18 cellular contexts compared by ENCODE assay signal in genomic region chr19:44794610-44795009, GRCh38. TPM values are rescaled to one million over a fixed set of nuclear protein-coding genes. Genes with fewer than 3 reads are reported as not detected.
DNase-seq lines count a peak whose midpoint lies in the region; ATAC-seq and TF ChIP-seq lines count a peak whose summit lies in the region.
"Had no signal": no experiment of that assay in that cellular context is flagged by ENCODE, and none has a peak within 500 bp of the region (broad histone marks: within the 10 kb centered on the region; RNA-seq: fewer than 3 reads in every experiment).

No MANE protein-coding gene starts in this region.

- H3K9me3 Mint-ChIP-seq in nephron progenitor cell: no peaks in the 10 kb centered on the region
- H3K9me3 Mint-ChIP-seq: CD4-positive, alpha-beta memory T cell had no signal

- H3K27ac ChIP-seq in BLaER1 treated with 17β-estradiol and CSF1 and Interleukin-3, amounts not matched to agents 10 nM and 100 nM: peak overlapping the region in 3 of 11 experiments; percentile 5 to 48 (median 9); a peak in 3 of 22 replicates
- peak overlapping the region; percentile 100 for H3K27ac ChIP-seq in VCaP

- H3K36me3 Mint-ChIP-seq in nephron progenitor cell (ENCODE audit: low read depth): no peaks in the 10 kb centered on the region
- H3K36me3 Mint-ChIP-seq: CD4-positive, alpha-beta memory T cell had no signal

- DNase-seq in Right ventricle myocardium inferior (ENCODE audit: missing footprints) (peak; percentile 49), cardiac septum (ENCODE audit: low spot score) (no peak), nephron progenitor cell (no peak), AG08396 (ENCODE audit: low spot score) (no peak), epidermal melanocyte (ENCODE audit: insufficient read length, low spot score) (no peak)
- DNase-seq: C1 segment of cervical spinal cord; Caco-2; CD4-positive, alpha-beta memory T cell; DMS153; DND-41; GOT3 had no signal

- ATAC-seq in Right ventricle myocardium inferior (no peak), HG02840 (IDR thresholded peaks at IDR 0.05; ENCODE audit: low FRiP score, unreplicated experiment) (no peak)

- H3K4me3 Mint-ChIP-seq in nephron progenitor cell: no peak overlapping the region
- H3K4me3 Mint-ChIP-seq: B cell; CD4-positive, alpha-beta memory T cell had no signal

- H3K27ac Mint-ChIP-seq in nephron progenitor cell: peak overlapping the region; percentile 45
- H3K27ac Mint-ChIP-seq: B cell had no signal

- peaks cover 0 to 18% (median 0%) of the 10 kb centered on the region in 11 experiments; a peak in 7 of 22 replicates for H3K27me3 ChIP-seq in BLaER1 treated with 17β-estradiol and CSF1 and Interleukin-3, amounts not matched to agents 10 nM and 100 nM

- no peaks in the 10 kb centered on the region for H3K36me3 ChIP-seq in BLaER1 treated with 17β-estradiol and CSF1 and Interleukin-3, amounts not matched to agents 10 nM and 100 nM
- H3K36me3 ChIP-seq: HAP-1 had no signal

- H3K9ac ChIP-seq in BLaER1 treated with 17β-estradiol and CSF1 and Interleukin-3, amounts not matched to agents 10 nM and 100 nM: no peak overlapping the region

- H3K9me3 ChIP-seq in BLaER1 treated with 17β-estradiol and CSF1 and Interleukin-3, amounts not matched to agents 10 nM and 100 nM (replicated peaks in 1 of 11): no peaks in the 10 kb centered on the region; a peak in 2 of 22 replicates
- H3K9me3 ChIP-seq: Caco-2, HAP-1 had no signal

- peak overlapping the region in 6 of 11 experiments; percentile 74 to 93 (median 80); a peak in 7 of 22 replicates for H3K4me2 ChIP-seq in BLaER1 treated with 17β-estradiol and CSF1 and Interleukin-3, amounts not matched to agents 10 nM and 100 nM

- peaks cover 44% of the 10 kb centered on the region for H3K4me1 Mint-ChIP-seq in nephron progenitor cell

- TF ChIP-seq CTCF in VCaP (conservative IDR thresholded peaks at IDR 0.05): no peak
- no peak for TF ChIP-seq CTCF in nephron progenitor cell (IDR thresholded peaks at IDR 0.05)

- H4K20me1 ChIP-seq in BLaER1 treated with 17β-estradiol and CSF1 and Interleukin-3, amounts not matched to agents 10 nM and 100 nM: no peaks in the 10 kb centered on the region

- H3K4me3 ChIP-seq in BLaER1 treated with 17β-estradiol and CSF1 and Interleukin-3, amounts not matched to agents 10 nM and 100 nM: no peak overlapping the region
- H3K4me3 ChIP-seq: HAP-1 had no signal

- peaks cover 34 to 80% (median 75%) of the 10 kb centered on the region in 10 experiments for H3K4me1 ChIP-seq in BLaER1 treated with 17β-estradiol and CSF1 and Interleukin-3, amounts not matched to agents 10 nM and 100 nM
- H3K4me1 ChIP-seq: Caco-2, HAP-1 had no signal

- intact Hi-C loops in Right ventricle myocardium inferior (cut with DNase I): no loop called here
- intact Hi-C loops in cardiac septum (cut with DNase I): no loop called here

- H3K27me3 Mint-ChIP-seq in nephron progenitor cell (ENCODE audit: low read depth, poor library complexity): peaks cover 16% of the 10 kb centered on the region
- H3K27me3 Mint-ChIP-seq: CD4-positive, alpha-beta memory T cell had no signal

RNA-seq across cellular contexts. Expression of gene BCAM, which starts 14.3 kb away (rescaled TPM):
- total RNA-seq in Right ventricle myocardium inferior (91.9 TPM), cardiac septum (86.8 TPM)
- total RNA-seq: B cell; CD4-positive, alpha-beta memory T cell had no signal

RNA-seq across cellular contexts. Expression of gene CBLC, which starts 16.9 kb away (rescaled TPM):
- not detected for total RNA-seq in Right ventricle myocardium inferior
- total RNA-seq in cardiac septum: not detected
- total RNA-seq: A172; A673; B cell; CD4-positive, alpha-beta memory T cell had no signal

RNA-seq across cellular contexts. Expression of gene BCL3, which starts 46.1 kb away (rescaled TPM):
- total RNA-seq in Right ventricle myocardium inferior (18.3 TPM), cardiac septum (41.5 TPM)

RNA-seq across cellular contexts. Expression of gene NECTIN2, which starts 51.5 kb away (rescaled TPM):
- total RNA-seq in Right ventricle myocardium inferior (41.8 TPM), cardiac septum (60.0 TPM)
